ENCODE assay signal across 18 cellular contexts in the genomic region with DNA sequence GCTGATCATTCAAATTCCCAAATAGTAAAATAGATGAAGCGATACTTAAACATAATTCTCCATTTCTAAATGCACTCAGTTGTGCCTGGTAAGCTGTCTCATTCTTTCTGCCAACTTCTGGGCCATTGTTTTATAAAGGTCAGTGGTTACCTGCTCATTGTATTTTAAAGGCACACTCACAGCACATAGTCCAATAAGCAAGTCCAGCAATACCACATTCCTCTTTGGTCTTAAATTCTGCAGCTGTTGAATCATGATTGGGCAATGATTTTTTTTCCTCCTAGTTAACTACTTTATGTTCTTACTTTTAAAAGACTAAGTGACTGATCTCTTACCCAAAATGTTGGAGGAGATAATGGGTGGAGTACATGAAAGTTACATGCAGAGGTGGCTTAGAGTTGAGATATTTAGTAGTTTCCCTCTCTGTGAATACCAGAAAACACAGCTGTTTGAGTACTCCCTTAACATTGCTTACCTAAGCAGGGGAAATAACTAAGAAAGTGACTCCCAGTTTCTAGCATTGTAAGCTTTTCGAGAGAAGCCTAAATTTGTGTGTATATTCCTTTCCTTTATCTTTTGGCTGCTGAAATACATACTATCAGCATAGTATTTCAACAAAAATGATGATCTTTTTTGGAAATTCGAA.
DNase-seq lines count a peak whose midpoint lies in the region; ATAC-seq and TF ChIP-seq lines count a peak whose summit lies in the region.
"Had no signal": no experiment of that assay in that cellular context is flagged by ENCODE, and none has a peak within 500 bp of the region (broad histone marks: within the 10 kb centered on the region; RNA-seq: fewer than 3 reads in every experiment).

No MANE protein-coding gene starts in this region.

- H3K36me3 ChIP-seq in fibroblast of lung (ENCODE audit: control insufficient read depth, insufficient read depth, low read length) (no peaks in the 10 kb centered on the region), prostate gland (no peaks in the 10 kb centered on the region)
- H3K36me3 ChIP-seq: left ventricle myocardium inferior, SJCRH30, upper lobe of left lung had no signal

- H3K27me3 Mint-ChIP-seq in HFFc6 (ENCODE audit: insufficient read depth) = no peaks in the 10 kb centered on the region; the same call in 1 of the 2 replicates
- no peaks in the 10 kb centered on the region for H3K27me3 Mint-ChIP-seq in activated T-cell treated with anti-CD3 and anti-CD28 coated beads, Interleukin-2, amount 50 U/mL, for 4 hours (ENCODE audit: low read depth)
- H3K27me3 Mint-ChIP-seq: IgD-negative memory B cell had no signal

- no peak for ATAC-seq in GM19463 (IDR thresholded peaks at IDR 0.05; ENCODE audit: unreplicated experiment)
- no peak for ATAC-seq in activated T-cell treated with anti-CD3 and anti-CD28 coated beads, Interleukin-2, amount 50 U/mL, for 4 hours
- ATAC-seq: body of pancreas had no signal

- TF ChIP-seq POLR2A in prostate gland (IDR thresholded peaks at IDR 0.05) = no peak

- H3K9me3 ChIP-seq in fibroblast of lung (ENCODE audit: control insufficient read depth, insufficient read depth, low read depth, low read length) = no peaks in the 10 kb centered on the region
- H3K9me3 ChIP-seq in prostate gland = no peaks in the 10 kb centered on the region
- H3K9me3 ChIP-seq: body of pancreas, upper lobe of left lung had no signal

- intact Hi-C loops in prostate gland (cut with DNase I) = no loop called here

- no peaks in the 10 kb centered on the region for H3K27me3 ChIP-seq in fibroblast of lung (ENCODE audit: control insufficient read depth, insufficient read depth, low read length)
- H3K27me3 ChIP-seq in prostate gland (replicated peaks; ENCODE audit: insufficient read depth) = no peaks in the 10 kb centered on the region
- H3K27me3 ChIP-seq: body of pancreas, SJCRH30, upper lobe of left lung had no signal

- no peak overlapping the region for H3K4me3 Mint-ChIP-seq in HFFc6
- H3K4me3 Mint-ChIP-seq in activated T-cell treated with anti-CD3 and anti-CD28 coated beads, Interleukin-2, amount 50 U/mL, for 4 hours = no peak overlapping the region
- H3K4me3 Mint-ChIP-seq: IgD-negative memory B cell had no signal

- no peak overlapping the region for H3K4me2 ChIP-seq in fibroblast of lung (ENCODE audit: extremely low read depth, insufficient read depth, low read length)

- peaks cover 28% of the 10 kb centered on the region for H3K4me1 Mint-ChIP-seq in HFFc6 (ENCODE audit: low read depth)
- H3K4me1 Mint-ChIP-seq in activated T-cell treated with anti-CD3 and anti-CD28 coated beads, Interleukin-2, amount 50 U/mL, for 4 hours (ENCODE audit: low read depth) = peaks cover 25% of the 10 kb centered on the region

- TF ChIP-seq CTCF in HFFc6 (IDR thresholded peaks at IDR 0.05) = no peak
- no peak for TF ChIP-seq CTCF in RWPE1 (conservative IDR thresholded peaks at IDR 0.05; ENCODE audit: low read depth)
- no peak for TF ChIP-seq CTCF in fibroblast of lung (conservative IDR thresholded peaks at IDR 0.05 in 1 of 2, IDR thresholded peaks at IDR 0.05 in 1 of 2; ENCODE audit: low read depth in 1 of 2, low read length in 2 of 2)
- no peak for TF ChIP-seq CTCF in prostate gland (IDR thresholded peaks at IDR 0.05)
- TF ChIP-seq CTCF in GM20000 (IDR thresholded peaks at IDR 0.05; ENCODE audit: extremely low read depth, missing control alignments) = no peak

- POLR2A ChIA-PET in RWPE1 (lab: Yijun Ruan, JAX; ENCODE audit: low non-redundant PET) = no interaction called here

- H3K9me3 Mint-ChIP-seq in HFFc6 = no peaks in the 10 kb centered on the region
- H3K9me3 Mint-ChIP-seq in activated T-cell treated with anti-CD3 and anti-CD28 coated beads, Interleukin-2, amount 50 U/mL, for 4 hours = no peaks in the 10 kb centered on the region
- H3K9me3 Mint-ChIP-seq: IgD-negative memory B cell had no signal

- DNase-seq in HFFc6 (peak; percentile 18), RWPE1 (ENCODE audit: low spot score) (peak; percentile 26), fibroblast of lung (ENCODE audit: low read depth in 2 of 2) (peak; percentile 45 to 50), prostate gland (ENCODE audit: low spot score) (peak; percentile 32), GM20000 (ENCODE audit: low spot score) (no peak), NCI-H2227 treated with DMSO at 0.1 percent for 48 hours (lab: John Stamatoyannopoulos, UW) (no peak)
- DNase-seq in activated T-cell treated with anti-CD3 and anti-CD28 coated beads, Interleukin-2, amount 50 U/mL, for 4 hours = no peak
- DNase-seq: activated effector memory CD4-positive, alpha-beta T cell treated with anti-CD3 and anti-CD28 coated beads, Interleukin-2, amount 50 U/mL, for 16 hours; body of pancreas; DMS153; left ventricle myocardium inferior; NCI-H1436 treated with DMSO at 0.1 percent for 48 hours; SJCRH30; small intestine had no signal

- H3K79me2 ChIP-seq in fibroblast of lung (ENCODE audit: control insufficient read depth, insufficient read depth, low read length) = no peaks in the 10 kb centered on the region

- 70% methylated on average over 3 of the region's 3 CpGs for WGBS in prostate gland

- CTCF ChIA-PET in RWPE1 (lab: Yijun Ruan, JAX) = no interaction called here

- no peak overlapping the region for H3K27ac Mint-ChIP-seq in HFFc6

- H3K9ac ChIP-seq in fibroblast of lung (ENCODE audit: insufficient read depth, low read length) = no peak overlapping the region

- no peak overlapping the region for H2AFZ ChIP-seq in fibroblast of lung (ENCODE audit: low read length)

- H3K4me3 ChIP-seq in fibroblast of lung (replicated peaks in 1 of 4; ENCODE audit: control extremely low read depth in 1 of 4, insufficient read depth in 1 of 4, low read depth in 3 of 4, low read length in 4 of 4) (no peak overlapping the region), prostate gland (no peak overlapping the region)
- H3K4me3 ChIP-seq: body of pancreas, left ventricle myocardium inferior, SJCRH30, upper lobe of left lung had no signal

- H3K4me1 ChIP-seq in fibroblast of lung (ENCODE audit: control insufficient read depth, extremely low read depth, insufficient read depth, low read length) (no peaks in the 10 kb centered on the region), prostate gland (replicated peaks) (no peaks in the 10 kb centered on the region)
- H3K4me1 ChIP-seq: left ventricle myocardium inferior, SJCRH30 had no signal

- H3K36me3 Mint-ChIP-seq in HFFc6 (ENCODE audit: low read depth) = no peaks in the 10 kb centered on the region
- H3K36me3 Mint-ChIP-seq in activated T-cell treated with anti-CD3 and anti-CD28 coated beads, Interleukin-2, amount 50 U/mL, for 4 hours (ENCODE audit: insufficient read depth) = peaks cover 3% of the 10 kb centered on the region

- no peaks in the 10 kb centered on the region for H4K20me1 ChIP-seq in fibroblast of lung (ENCODE audit: control insufficient read depth, extremely low read depth, insufficient read depth, low read length)

- H3K27ac ChIP-seq in RWPE1 (no peak overlapping the region), fibroblast of lung (ENCODE audit: insufficient read depth, low read length) (no peak overlapping the region), prostate gland (peak overlapping the region in 1 of 2 donors; percentile 17)
- H3K27ac ChIP-seq: body of pancreas, C4-2B, left ventricle myocardium inferior, SJCRH30, upper lobe of left lung had no signal

Comparison
In these comparisons a context has a peak if more than half of its experiments do, and no peak if none do; other contexts are left out.
1. DNase-seq: peak in HFFc6 (single experiment), RWPE1 (single experiment), fibroblast of lung (2 of 2) and prostate gland (single experiment); none in GM20000 (single experiment), NCI-H2227 treated with DMSO at 0.1 percent for 48 hours (single experiment) and activated T-cell treated with anti-CD3 and anti-CD28 coated beads, Interleukin-2, amount 50 U/mL, for 4 hours (single experiment).